Comparison of ENCODE assay signal across 1 cellular context in genomic region chr19:1608414-1609391, GRCh38.
TF ChIP-seq lines count a peak whose summit lies in the region.

No MANE protein-coding gene starts in this region.

TF ChIP-seq in GM12878, 131 proteins besides CTCF, POLR2A, EP300 and RAD21:
- TF ChIP-seq RB1 (IDR thresholded peaks at IDR 0.05; ENCODE audit: borderline replicate concordance) (no peak), ETV6 (conservative IDR thresholded peaks at IDR 0.05 in 1 of 2, IDR thresholded peaks at IDR 0.05 in 1 of 2; ENCODE audit: borderline replicate concordance in 1 of 2, low read depth in 1 of 2) (no peak), RUNX3 (IDR thresholded peaks at IDR 0.05; ENCODE audit: low read length) (peak; percentile 12; the same call in 1 of the 2 replicates), POLR2AphosphoS5 (IDR thresholded peaks at IDR 0.05; ENCODE audit: low read length) (peak; percentile 32; the same call in 1 of the 2 replicates), CREM (IDR thresholded peaks at IDR 0.05; ENCODE audit: low read depth) (no peak), POLR2AphosphoS2 (IDR thresholded peaks at IDR 0.05; ENCODE audit: low read depth, low read length) (0 out of 2 replicates have a peak, but pooled peaks have one; percentile 49), PAX5 (IDR thresholded peaks at IDR 0.05; ENCODE audit: borderline replicate concordance, low read depth, low read length) (no peak), YY1 (IDR thresholded peaks at IDR 0.05; ENCODE audit: low read depth, low read length) (0 out of 2 replicates have a peak, but pooled peaks have one; percentile 5)
